8 cellular contexts compared by ENCODE assay signal in genomic region chr19:45792482-45793177, GRCh38. TPM values are rescaled to one million over a fixed set of nuclear protein-coding genes. Genes with fewer than 3 reads are reported as not detected.
DNase-seq lines count a peak whose midpoint lies in the region; ATAC-seq and TF ChIP-seq lines count a peak whose summit lies in the region.

DMWD (minus strand) TSS chr19:45792845; CDS start chr19:45792756, 89 bp downstream.

- peak within 1 kb of the TSS; percentile 99 for H3K4me3 Mint-ChIP-seq in HFFc6

- no peaks in the 10 kb centered on the region for H3K9me2 ChIP-seq in SK-N-SH

- peaks cover under 1% of the 10 kb centered on the region for H3K27me3 Mint-ChIP-seq in HFFc6 (ENCODE audit: insufficient read depth)

- H3K4me3 ChIP-seq in SK-N-SH (ENCODE audit: low read depth in 2 of 2, low read length in 1 of 2): peak within 1 kb of the TSS; percentile 68 to 74
- H3K4me3 ChIP-seq in osteoblast (ENCODE audit: insufficient read depth, low read length): peak within 1 kb of the TSS; percentile 85
- H3K4me3 ChIP-seq in thoracic aorta: peak within 1 kb of the TSS; percentile 89

- no peak for TF ChIP-seq EP300 in SK-N-SH (IDR thresholded peaks at IDR 0.05; ENCODE audit: borderline replicate concordance in 1 of 2, low read depth in 1 of 2, low read length in 1 of 2)

- H3K4me2 ChIP-seq in SK-N-SH (peak within 1 kb of the TSS; percentile 73), osteoblast (ENCODE audit: insufficient read depth, low read length) (peak within 1 kb of the TSS; percentile 95)

- CTCF ChIA-PET in SK-N-SH (lab: Yijun Ruan, JAX): interaction anchor here (1.0 to 3.9 kb wide), 6 partner anchors 23 to 99 kb away, joined by 3 to 33 read pairs (median 7); partner anchors contain the start of gene SIX5

- POLR2A ChIA-PET in SK-N-SH (lab: Yijun Ruan, JAX): interaction anchor here (0.6 to 1.0 kb wide), 3 partner anchors 23 to 75 kb away, joined by 3 read pairs; partner anchors contain the start of gene SIX5

- H3K27ac ChIP-seq in SK-N-SH (ENCODE audit: low read depth in 2 of 2, low read length in 1 of 2) (peak within 1 kb of the TSS; percentile 55 to 76; a peak in 3 of 4 replicates), osteoblast (ENCODE audit: low read depth, low read length) (peak within 1 kb of the TSS; percentile 61), thoracic aorta (peak within 1 kb of the TSS; percentile 65 to 67)

- peaks cover 27% of the 10 kb centered on the region for H3K4me1 Mint-ChIP-seq in HFFc6 (ENCODE audit: low read depth)

- no peak for TF ChIP-seq CTCF in HFFc6 (IDR thresholded peaks at IDR 0.05)
- no peak for TF ChIP-seq CTCF in SK-N-SH (IDR thresholded peaks at IDR 0.05)
- TF ChIP-seq CTCF in osteoblast (IDR thresholded peaks at IDR 0.05; ENCODE audit: extremely low read depth, low read depth, low read length): no peak
- TF ChIP-seq CTCF in thoracic aorta (IDR thresholded peaks at IDR 0.05): no peak

- H3F3A ChIP-seq in SK-N-SH (replicated peaks; ENCODE audit: insufficient read depth): no peaks in the 10 kb centered on the region

- peaks cover 46% of the 10 kb centered on the region for H3K79me2 ChIP-seq in SK-N-SH (ENCODE audit: insufficient read depth)
- H3K79me2 ChIP-seq in osteoblast (ENCODE audit: insufficient read depth, low read length): peaks cover 38% of the 10 kb centered on the region

- H3K36me3 Mint-ChIP-seq in HFFc6 (ENCODE audit: low read depth): peaks cover 33% of the 10 kb centered on the region
- peaks cover 18 to 19% of the 10 kb centered on the region in 2 donors for H3K36me3 Mint-ChIP-seq in activated naive CD4-positive, alpha-beta T cell treated with anti-CD3 and anti-CD28 coated beads, Interleukin-2, amount 50 U/mL, for 72 hours

- H3K27ac Mint-ChIP-seq in HFFc6: peak within 1 kb of the TSS; percentile 90
- H3K27ac Mint-ChIP-seq in activated naive CD4-positive, alpha-beta T cell treated with anti-CD3 and anti-CD28 coated beads, Interleukin-2, amount 50 U/mL, for 72 hours: peak within 1 kb of the TSS; percentile 84 to 95

- peak; percentile 93 to 95 for ATAC-seq in activated naive CD4-positive, alpha-beta T cell treated with anti-CD3 and anti-CD28 coated beads, Interleukin-2, amount 50 U/mL, for 72 hours
- peak; percentile 87 for ATAC-seq in thoracic aorta (ENCODE audit: insufficient number of reproducible peaks, low FRiP score, low read depth)

- no peaks in the 10 kb centered on the region for H3K9me3 Mint-ChIP-seq in HFFc6
- no peaks in the 10 kb centered on the region for H3K9me3 Mint-ChIP-seq in activated naive CD4-positive, alpha-beta T cell treated with anti-CD3 and anti-CD28 coated beads, Interleukin-2, amount 50 U/mL, for 72 hours

- DNase-seq in GM04503 (ENCODE audit: low read depth) (peak; percentile 79), HFFc6 (peak; percentile 99), NCI-H1048 (lab: John Stamatoyannopoulos, UW) (peak; percentile 96), SK-N-SH (peak; percentile 99), glomerular visceral epithelial cell (ENCODE audit: extremely low spot score) (peak; percentile 99), osteoblast (ENCODE audit: insufficient read length, low spot score, missing footprints) (peak; percentile 100), thoracic aorta (ENCODE audit: low spot score) (peak; percentile 98)
- peak; percentile 99 to 100 for DNase-seq in activated naive CD4-positive, alpha-beta T cell treated with anti-CD3 and anti-CD28 coated beads, Interleukin-2, amount 50 U/mL, for 72 hours (ENCODE audit: low spot score in 2 of 2)

- H3K27me3 ChIP-seq in SK-N-SH (ENCODE audit: insufficient read depth): no peaks in the 10 kb centered on the region
- no peaks in the 10 kb centered on the region for H3K27me3 ChIP-seq in osteoblast (ENCODE audit: insufficient read depth, low read length)
- H3K27me3 ChIP-seq in thoracic aorta (replicated peaks; ENCODE audit: insufficient read depth): no peaks in the 10 kb centered on the region

- H3K9me3 ChIP-seq in SK-N-SH (no peaks in the 10 kb centered on the region), osteoblast (ENCODE audit: low read depth, low read length) (no peaks in the 10 kb centered on the region), thoracic aorta (no peaks in the 10 kb centered on the region)

- no peak for TF ChIP-seq RAD21 in SK-N-SH (IDR thresholded peaks at IDR 0.05; ENCODE audit: low read length)

- H3K4me1 ChIP-seq in SK-N-SH (ENCODE audit: control insufficient read depth in 1 of 2, insufficient read depth in 2 of 2, low read depth in 1 of 2, low read length in 1 of 2) (peaks cover 0 to 18% of the 10 kb centered on the region in 2 experiments; a peak in 1 of 4 replicates), osteoblast (ENCODE audit: insufficient read depth, low read length) (peaks cover 14% of the 10 kb centered on the region), thoracic aorta (ENCODE audit: control insufficient read depth in 1 of 2, low read depth in 2 of 2) (peaks cover 17 to 18% of the 10 kb centered on the region in 2 donors)

- H3K36me3 ChIP-seq in SK-N-SH (replicated peaks in 1 of 2; ENCODE audit: control insufficient read depth in 1 of 2, insufficient read depth in 2 of 2, low read length in 1 of 2): peaks cover 13 to 27% of the 10 kb centered on the region in 2 experiments
- peaks cover 25% of the 10 kb centered on the region for H3K36me3 ChIP-seq in osteoblast (ENCODE audit: insufficient read depth, low read length)
- peaks cover 23% of the 10 kb centered on the region for H3K36me3 ChIP-seq in thoracic aorta

- no peak within 1 kb of the TSS for H2AFZ ChIP-seq in SK-N-SH (ENCODE audit: low read depth)
- peak within 1 kb of the TSS; percentile 62 for H2AFZ ChIP-seq in osteoblast (ENCODE audit: low read length)

- H4K20me1 ChIP-seq in SK-N-SH (ENCODE audit: insufficient read depth) (no peaks in the 10 kb centered on the region), osteoblast (ENCODE audit: insufficient read depth, low read length) (peaks cover 18% of the 10 kb centered on the region)

- peak within 1 kb of the TSS; percentile 77 for H3K9ac ChIP-seq in SK-N-SH

- WGBS in SK-N-SH (ENCODE audit: low lambda C conversion rate): under 1% methylated on average over 27 of the region's 83 CpGs

TF ChIP-seq in SK-N-SH, 30 proteins besides CTCF, POLR2A, EP300 and RAD21 (continues in another document):
- TF ChIP-seq PBX3 (IDR thresholded peaks at IDR 0.05) (peak; percentile 95), TAF1 (IDR thresholded peaks at IDR 0.05; ENCODE audit: borderline replicate concordance, low read depth, low read length) (peak; percentile 77), POLR2AphosphoS5 (IDR thresholded peaks at IDR 0.05; ENCODE audit: low read depth, low read length) (peak; percentile 46), TCF12 (IDR thresholded peaks at IDR 0.05) (no peak), JUND (IDR thresholded peaks at IDR 0.05) (no peak), REST (IDR thresholded peaks at IDR 0.05; ENCODE audit: low read depth, low read length) (no peak; the same call in 1 of the 2 replicates)

RNA-seq across cellular contexts. Expression of gene DMWD, which starts in this region (rescaled TPM):
- total RNA-seq in HFFc6 (2021; fragmentation: NEBNext Ultra II Directional; extraction: Animal tissue kit (Norgen Biotek cat#: 25700)): 10 to 100 TPM; 53.4 to 63.2 (median 55.3) TPM
- polyA plus RNA-seq in SK-N-SH (2012; rRNA removed): 39.3 and 40.6 TPM in 2 replicates
- polyA plus RNA-seq in SK-N-SH (2012; cell fraction: cytosol; rRNA removed): 11.6 and 18.4 TPM in 2 replicates
- polyA plus RNA-seq in SK-N-SH (2012; cell fraction: nucleus; rRNA removed): 140 and 155 TPM in 2 replicates
- total RNA-seq in activated naive CD4-positive, alpha-beta T cell treated with anti-CD3 and anti-CD28 coated beads, Interleukin-2, amount 50 U/mL, for 72 hours: 10 to 100 TPM; 20.4 to 20.5 TPM
- total RNA-seq in osteoblast (48.5 and 49.2 TPM in 2 replicates), thoracic aorta (10 to 100 TPM; 79.1 to 91.1 TPM)

Comparison
In these comparisons a context has a peak if more than half of its experiments do, and no peak if none do; other contexts are left out.
1. Peak in every context shown above with its lines: DNase-seq, ATAC-seq, H3K4me3 ChIP-seq and H3K27ac ChIP-seq.